1 cellular context compared by ENCODE assay signal in the genomic region with DNA sequence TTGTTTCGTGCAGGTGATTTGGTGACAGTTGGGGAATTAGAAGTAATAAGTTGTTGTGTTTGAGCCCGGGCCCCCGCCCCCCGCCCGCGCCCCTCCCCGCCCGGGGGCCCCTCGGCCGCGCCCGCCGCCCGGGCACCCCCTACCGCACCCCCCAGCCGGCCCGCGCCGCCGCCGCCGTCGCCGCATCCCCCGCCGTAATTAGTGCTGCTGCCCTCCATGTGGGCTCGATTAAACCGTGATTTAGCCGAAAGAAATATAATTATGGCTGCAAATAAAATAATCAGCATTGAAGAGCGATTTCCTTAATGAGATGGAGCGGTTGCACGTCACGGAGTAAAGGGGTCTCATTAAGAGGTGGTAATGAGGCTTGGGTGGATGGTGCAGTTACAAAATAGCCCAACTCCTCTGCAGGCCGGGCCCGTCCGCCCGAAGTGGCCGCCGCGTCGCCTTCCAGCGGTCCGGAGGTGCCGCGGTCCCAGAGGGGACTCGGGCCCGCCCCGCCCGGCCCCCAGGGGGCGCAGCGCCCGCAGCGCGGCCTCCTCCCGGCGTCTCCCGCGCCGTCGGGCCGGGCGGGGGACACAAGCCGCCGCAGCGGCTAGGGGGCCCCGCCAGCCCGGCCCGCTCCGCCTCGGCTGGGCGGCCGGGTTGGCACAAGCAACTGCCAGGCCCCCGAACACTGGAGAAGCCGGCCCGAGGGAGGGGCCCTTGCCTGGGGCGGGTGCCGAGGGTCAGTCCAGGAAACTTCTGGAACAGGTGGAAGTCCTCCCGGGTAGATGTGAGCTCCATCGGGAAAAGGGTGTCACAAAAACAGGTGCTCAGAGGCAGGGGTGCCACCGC.
TF ChIP-seq lines count a peak whose summit lies in the region.

No MANE protein-coding gene starts in this region.

TF ChIP-seq in GM12878, 131 proteins besides CTCF, POLR2A, EP300 and RAD21 (continued from another document and continues in another):
- TF ChIP-seq, protein P1, sequence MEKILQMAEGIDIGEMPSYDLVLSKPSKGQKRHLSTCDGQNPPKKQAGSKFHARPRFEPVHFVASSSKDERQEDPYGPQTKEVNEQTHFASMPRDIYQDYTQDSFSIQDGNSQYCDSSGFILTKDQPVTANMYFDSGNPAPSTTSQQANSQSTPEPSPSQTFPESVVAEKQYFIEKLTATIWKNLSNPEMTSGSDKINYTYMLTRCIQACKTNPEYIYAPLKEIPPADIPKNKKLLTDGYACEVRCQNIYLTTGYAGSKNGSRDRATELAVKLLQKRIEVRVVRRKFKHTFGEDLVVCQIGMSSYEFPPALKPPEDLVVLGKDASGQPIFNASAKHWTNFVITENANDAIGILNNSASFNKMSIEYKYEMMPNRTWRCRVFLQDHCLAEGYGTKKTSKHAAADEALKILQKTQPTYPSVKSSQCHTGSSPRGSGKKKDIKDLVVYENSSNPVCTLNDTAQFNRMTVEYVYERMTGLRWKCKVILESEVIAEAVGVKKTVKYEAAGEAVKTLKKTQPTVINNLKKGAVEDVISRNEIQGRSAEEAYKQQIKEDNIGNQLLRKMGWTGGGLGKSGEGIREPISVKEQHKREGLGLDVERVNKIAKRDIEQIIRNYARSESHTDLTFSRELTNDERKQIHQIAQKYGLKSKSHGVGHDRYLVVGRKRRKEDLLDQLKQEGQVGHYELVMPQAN (conservative IDR thresholded peaks at IDR 0.05): no peak
- 0 out of 2 replicates have a peak, but pooled peaks have one; percentile 28 for TF ChIP-seq ZSCAN29 (IDR thresholded peaks at IDR 0.05)
- TF ChIP-seq, protein P2, sequence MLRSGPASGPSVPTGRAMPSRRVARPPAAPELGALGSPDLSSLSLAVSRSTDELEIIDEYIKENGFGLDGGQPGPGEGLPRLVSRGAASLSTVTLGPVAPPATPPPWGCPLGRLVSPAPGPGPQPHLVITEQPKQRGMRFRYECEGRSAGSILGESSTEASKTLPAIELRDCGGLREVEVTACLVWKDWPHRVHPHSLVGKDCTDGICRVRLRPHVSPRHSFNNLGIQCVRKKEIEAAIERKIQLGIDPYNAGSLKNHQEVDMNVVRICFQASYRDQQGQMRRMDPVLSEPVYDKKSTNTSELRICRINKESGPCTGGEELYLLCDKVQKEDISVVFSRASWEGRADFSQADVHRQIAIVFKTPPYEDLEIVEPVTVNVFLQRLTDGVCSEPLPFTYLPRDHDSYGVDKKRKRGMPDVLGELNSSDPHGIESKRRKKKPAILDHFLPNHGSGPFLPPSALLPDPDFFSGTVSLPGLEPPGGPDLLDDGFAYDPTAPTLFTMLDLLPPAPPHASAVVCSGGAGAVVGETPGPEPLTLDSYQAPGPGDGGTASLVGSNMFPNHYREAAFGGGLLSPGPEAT (IDR thresholded peaks at IDR 0.05; ENCODE audit: low read depth): no peak
- no peak for TF ChIP-seq EGR1 (IDR thresholded peaks at IDR 0.05; ENCODE audit: borderline replicate concordance in 1 of 2, low read depth in 2 of 2, low read length in 2 of 2)
- no peak for TF ChIP-seq SMAD1 (IDR thresholded peaks at IDR 0.05; ENCODE audit: low read depth, partially characterized antibody)
- TF ChIP-seq YBX1 (IDR thresholded peaks at IDR 0.05): no peak
- TF ChIP-seq IKZF2 (IDR thresholded peaks at IDR 0.05): no peak
- no peak for TF ChIP-seq IRF4 (IDR thresholded peaks at IDR 0.05; ENCODE audit: low read depth, low read length)
- no peak for TF ChIP-seq SPI1 (IDR thresholded peaks at IDR 0.05; ENCODE audit: borderline replicate concordance, insufficient read depth, low read depth, low read length)
- TF ChIP-seq, protein P3, sequence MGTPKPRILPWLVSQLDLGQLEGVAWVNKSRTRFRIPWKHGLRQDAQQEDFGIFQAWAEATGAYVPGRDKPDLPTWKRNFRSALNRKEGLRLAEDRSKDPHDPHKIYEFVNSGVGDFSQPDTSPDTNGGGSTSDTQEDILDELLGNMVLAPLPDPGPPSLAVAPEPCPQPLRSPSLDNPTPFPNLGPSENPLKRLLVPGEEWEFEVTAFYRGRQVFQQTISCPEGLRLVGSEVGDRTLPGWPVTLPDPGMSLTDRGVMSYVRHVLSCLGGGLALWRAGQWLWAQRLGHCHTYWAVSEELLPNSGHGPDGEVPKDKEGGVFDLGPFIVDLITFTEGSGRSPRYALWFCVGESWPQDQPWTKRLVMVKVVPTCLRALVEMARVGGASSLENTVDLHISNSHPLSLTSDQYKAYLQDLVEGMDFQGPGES (IDR thresholded peaks at IDR 0.05): no peak
- TF ChIP-seq YY1 (IDR thresholded peaks at IDR 0.05; ENCODE audit: low read depth, low read length): peak; percentile 50; the same call in 1 of the 2 replicates
- peak; percentile 73; the same call in 1 of the 2 replicates for TF ChIP-seq GATAD2B (conservative IDR thresholded peaks at IDR 0.05; ENCODE audit: low read depth)
- TF ChIP-seq ZNF207 (IDR thresholded peaks at IDR 0.05; ENCODE audit: borderline replicate concordance): no peak
- no peak for TF ChIP-seq RELA (IDR thresholded peaks at IDR 0.05; ENCODE audit: borderline replicate concordance, partially characterized antibody)
- TF ChIP-seq NFXL1 (IDR thresholded peaks at IDR 0.05; ENCODE audit: borderline replicate concordance): no peak
- TF ChIP-seq EED (IDR thresholded peaks at IDR 0.05; ENCODE audit: low read depth): no peak
- no peak for TF ChIP-seq SP1 (IDR thresholded peaks at IDR 0.05; ENCODE audit: low read depth, low read length)
- TF ChIP-seq SRF (IDR thresholded peaks at IDR 0.05; ENCODE audit: low read depth in 2 of 2, low read length in 2 of 2): no peak
- TF ChIP-seq FOS (IDR thresholded peaks at IDR 0.05; ENCODE audit: borderline replicate concordance, extremely low read depth, insufficient read length): no peak
- TF ChIP-seq CBFB (IDR thresholded peaks at IDR 0.05; ENCODE audit: low read depth): no peak
- no peak for TF ChIP-seq FOXK2 (IDR thresholded peaks at IDR 0.05)
- no peak for TF ChIP-seq MYB (IDR thresholded peaks at IDR 0.05; ENCODE audit: borderline replicate concordance, low read depth, low read length)
- TF ChIP-seq SIN3A (IDR thresholded peaks at IDR 0.05; ENCODE audit: low read depth, low read length): no peak
- no peak for TF ChIP-seq RBBP5 (conservative IDR thresholded peaks at IDR 0.05)
- no peak for TF ChIP-seq POU2F2 (IDR thresholded peaks at IDR 0.05; ENCODE audit: borderline replicate concordance, low read depth, low read length)
- TF ChIP-seq, protein P4, sequence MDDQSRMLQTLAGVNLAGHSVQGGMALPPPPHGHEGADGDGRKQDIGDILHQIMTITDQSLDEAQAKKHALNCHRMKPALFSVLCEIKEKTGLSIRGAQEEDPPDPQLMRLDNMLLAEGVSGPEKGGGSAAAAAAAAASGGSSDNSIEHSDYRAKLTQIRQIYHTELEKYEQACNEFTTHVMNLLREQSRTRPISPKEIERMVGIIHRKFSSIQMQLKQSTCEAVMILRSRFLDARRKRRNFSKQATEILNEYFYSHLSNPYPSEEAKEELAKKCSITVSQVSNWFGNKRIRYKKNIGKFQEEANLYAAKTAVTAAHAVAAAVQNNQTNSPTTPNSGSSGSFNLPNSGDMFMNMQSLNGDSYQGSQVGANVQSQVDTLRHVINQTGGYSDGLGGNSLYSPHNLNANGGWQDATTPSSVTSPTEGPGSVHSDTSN (IDR thresholded peaks at IDR 0.05; ENCODE audit: insufficient replicate concordance, low read depth, low read length): no peak
- TF ChIP-seq, protein P5, sequence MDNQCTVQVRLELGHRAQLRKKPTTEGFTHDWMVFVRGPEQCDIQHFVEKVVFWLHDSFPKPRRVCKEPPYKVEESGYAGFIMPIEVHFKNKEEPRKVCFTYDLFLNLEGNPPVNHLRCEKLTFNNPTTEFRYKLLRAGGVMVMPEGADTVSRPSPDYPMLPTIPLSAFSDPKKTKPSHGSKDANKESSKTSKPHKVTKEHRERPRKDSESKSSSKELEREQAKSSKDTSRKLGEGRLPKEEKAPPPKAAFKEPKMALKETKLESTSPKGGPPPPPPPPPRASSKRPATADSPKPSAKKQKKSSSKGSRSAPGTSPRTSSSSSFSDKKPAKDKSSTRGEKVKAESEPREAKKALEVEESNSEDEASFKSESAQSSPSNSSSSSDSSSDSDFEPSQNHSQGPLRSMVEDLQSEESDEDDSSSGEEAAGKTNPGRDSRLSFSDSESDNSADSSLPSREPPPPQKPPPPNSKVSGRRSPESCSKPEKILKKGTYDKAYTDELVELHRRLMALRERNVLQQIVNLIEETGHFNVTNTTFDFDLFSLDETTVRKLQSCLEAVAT (IDR thresholded peaks at IDR 0.05): no peak
- TF ChIP-seq, protein P6, sequence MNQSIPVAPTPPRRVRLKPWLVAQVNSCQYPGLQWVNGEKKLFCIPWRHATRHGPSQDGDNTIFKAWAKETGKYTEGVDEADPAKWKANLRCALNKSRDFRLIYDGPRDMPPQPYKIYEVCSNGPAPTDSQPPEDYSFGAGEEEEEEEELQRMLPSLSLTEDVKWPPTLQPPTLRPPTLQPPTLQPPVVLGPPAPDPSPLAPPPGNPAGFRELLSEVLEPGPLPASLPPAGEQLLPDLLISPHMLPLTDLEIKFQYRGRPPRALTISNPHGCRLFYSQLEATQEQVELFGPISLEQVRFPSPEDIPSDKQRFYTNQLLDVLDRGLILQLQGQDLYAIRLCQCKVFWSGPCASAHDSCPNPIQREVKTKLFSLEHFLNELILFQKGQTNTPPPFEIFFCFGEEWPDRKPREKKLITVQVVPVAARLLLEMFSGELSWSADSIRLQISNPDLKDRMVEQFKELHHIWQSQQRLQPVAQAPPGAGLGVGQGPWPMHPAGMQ (IDR thresholded peaks at IDR 0.05; ENCODE audit: borderline replicate concordance): no peak
- peak; percentile 76 for TF ChIP-seq LARP7 (IDR thresholded peaks at IDR 0.05)
- TF ChIP-seq, protein P7, sequence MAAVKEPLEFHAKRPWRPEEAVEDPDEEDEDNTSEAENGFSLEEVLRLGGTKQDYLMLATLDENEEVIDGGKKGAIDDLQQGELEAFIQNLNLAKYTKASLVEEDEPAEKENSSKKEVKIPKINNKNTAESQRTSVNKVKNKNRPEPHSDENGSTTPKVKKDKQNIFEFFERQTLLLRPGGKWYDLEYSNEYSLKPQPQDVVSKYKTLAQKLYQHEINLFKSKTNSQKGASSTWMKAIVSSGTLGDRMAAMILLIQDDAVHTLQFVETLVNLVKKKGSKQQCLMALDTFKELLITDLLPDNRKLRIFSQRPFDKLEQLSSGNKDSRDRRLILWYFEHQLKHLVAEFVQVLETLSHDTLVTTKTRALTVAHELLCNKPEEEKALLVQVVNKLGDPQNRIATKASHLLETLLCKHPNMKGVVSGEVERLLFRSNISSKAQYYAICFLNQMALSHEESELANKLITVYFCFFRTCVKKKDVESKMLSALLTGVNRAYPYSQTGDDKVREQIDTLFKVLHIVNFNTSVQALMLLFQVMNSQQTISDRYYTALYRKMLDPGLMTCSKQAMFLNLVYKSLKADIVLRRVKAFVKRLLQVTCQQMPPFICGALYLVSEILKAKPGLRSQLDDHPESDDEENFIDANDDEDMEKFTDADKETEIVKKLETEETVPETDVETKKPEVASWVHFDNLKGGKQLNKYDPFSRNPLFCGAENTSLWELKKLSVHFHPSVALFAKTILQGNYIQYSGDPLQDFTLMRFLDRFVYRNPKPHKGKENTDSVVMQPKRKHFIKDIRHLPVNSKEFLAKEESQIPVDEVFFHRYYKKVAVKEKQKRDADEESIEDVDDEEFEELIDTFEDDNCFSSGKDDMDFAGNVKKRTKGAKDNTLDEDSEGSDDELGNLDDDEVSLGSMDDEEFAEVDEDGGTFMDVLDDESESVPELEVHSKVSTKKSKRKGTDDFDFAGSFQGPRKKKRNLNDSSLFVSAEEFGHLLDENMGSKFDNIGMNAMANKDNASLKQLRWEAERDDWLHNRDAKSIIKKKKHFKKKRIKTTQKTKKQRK (IDR thresholded peaks at IDR 0.05; ENCODE audit: low read depth, low read length): no peak
- TF ChIP-seq RUNX3 (IDR thresholded peaks at IDR 0.05; ENCODE audit: low read length): no peak
- TF ChIP-seq, protein P8, sequence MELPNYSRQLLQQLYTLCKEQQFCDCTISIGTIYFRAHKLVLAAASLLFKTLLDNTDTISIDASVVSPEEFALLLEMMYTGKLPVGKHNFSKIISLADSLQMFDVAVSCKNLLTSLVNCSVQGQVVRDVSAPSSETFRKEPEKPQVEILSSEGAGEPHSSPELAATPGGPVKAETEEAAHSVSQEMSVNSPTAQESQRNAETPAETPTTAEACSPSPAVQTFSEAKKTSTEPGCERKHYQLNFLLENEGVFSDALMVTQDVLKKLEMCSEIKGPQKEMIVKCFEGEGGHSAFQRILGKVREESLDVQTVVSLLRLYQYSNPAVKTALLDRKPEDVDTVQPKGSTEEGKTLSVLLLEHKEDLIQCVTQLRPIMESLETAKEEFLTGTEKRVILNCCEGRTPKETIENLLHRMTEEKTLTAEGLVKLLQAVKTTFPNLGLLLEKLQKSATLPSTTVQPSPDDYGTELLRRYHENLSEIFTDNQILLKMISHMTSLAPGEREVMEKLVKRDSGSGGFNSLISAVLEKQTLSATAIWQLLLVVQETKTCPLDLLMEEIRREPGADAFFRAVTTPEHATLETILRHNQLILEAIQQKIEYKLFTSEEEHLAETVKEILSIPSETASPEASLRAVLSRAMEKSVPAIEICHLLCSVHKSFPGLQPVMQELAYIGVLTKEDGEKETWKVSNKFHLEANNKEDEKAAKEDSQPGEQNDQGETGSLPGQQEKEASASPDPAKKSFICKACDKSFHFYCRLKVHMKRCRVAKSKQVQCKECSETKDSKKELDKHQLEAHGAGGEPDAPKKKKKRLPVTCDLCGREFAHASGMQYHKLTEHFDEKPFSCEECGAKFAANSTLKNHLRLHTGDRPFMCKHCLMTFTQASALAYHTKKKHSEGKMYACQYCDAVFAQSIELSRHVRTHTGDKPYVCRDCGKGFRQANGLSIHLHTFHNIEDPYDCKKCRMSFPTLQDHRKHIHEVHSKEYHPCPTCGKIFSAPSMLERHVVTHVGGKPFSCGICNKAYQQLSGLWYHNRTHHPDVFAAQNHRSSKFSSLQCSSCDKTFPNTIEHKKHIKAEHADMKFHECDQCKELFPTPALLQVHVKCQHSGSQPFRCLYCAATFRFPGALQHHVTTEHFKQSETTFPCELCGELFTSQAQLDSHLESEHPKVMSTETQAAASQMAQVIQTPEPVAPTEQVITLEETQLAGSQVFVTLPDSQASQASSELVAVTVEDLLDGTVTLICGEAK (IDR thresholded peaks at IDR 0.05; ENCODE audit: borderline replicate concordance): no peak
- TF ChIP-seq HDAC2 (IDR thresholded peaks at IDR 0.05): no peak
- no peak for TF ChIP-seq NFIC (IDR thresholded peaks at IDR 0.05; ENCODE audit: low read depth, low read length)
- TF ChIP-seq SREBF1 (IDR thresholded peaks at IDR 0.05; ENCODE audit: low read length): no peak
- TF ChIP-seq BCL11A (IDR thresholded peaks at IDR 0.05; ENCODE audit: low read depth, low read length): no peak
- TF ChIP-seq EZH2 (IDR thresholded peaks at IDR 0.05; ENCODE audit: borderline replicate concordance, control insufficient read depth, low read depth, low read length): 0 out of 2 replicates have a peak, but pooled peaks have one; percentile 54
- TF ChIP-seq, protein P9, sequence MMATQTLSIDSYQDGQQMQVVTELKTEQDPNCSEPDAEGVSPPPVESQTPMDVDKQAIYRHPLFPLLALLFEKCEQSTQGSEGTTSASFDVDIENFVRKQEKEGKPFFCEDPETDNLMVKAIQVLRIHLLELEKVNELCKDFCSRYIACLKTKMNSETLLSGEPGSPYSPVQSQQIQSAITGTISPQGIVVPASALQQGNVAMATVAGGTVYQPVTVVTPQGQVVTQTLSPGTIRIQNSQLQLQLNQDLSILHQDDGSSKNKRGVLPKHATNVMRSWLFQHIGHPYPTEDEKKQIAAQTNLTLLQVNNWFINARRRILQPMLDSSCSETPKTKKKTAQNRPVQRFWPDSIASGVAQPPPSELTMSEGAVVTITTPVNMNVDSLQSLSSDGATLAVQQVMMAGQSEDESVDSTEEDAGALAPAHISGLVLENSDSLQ (IDR thresholded peaks at IDR 0.05): no peak
